2 cellular contexts compared by ENCODE assay signal in genomic region chr6:149405823-149406765, GRCh38.
A peak's percentile ranks its signal among the peaks of the same experiment; 100 is the strongest.
TF ChIP-seq lines count a peak whose summit lies in the region.

No MANE protein-coding gene starts in this region.

TF ChIP-seq in HEK293, 187 proteins besides CTCF, POLR2A, EP300 and RAD21 (continued from another document):
- TF ChIP-seq ATF2 (tag by site-specific recombination; IDR thresholded peaks at IDR 0.05; ENCODE audit: low read depth) = 0 out of 2 replicates have a peak, but pooled peaks have one; percentile 6
- TF ChIP-seq ZNF335 (tag by site-specific recombination; conservative IDR thresholded peaks at IDR 0.05) = peak; percentile 62
- 0 out of 2 replicates have a peak, but pooled peaks have one; percentile 23 for TF ChIP-seq ZSCAN16 (tag by site-specific recombination; IDR thresholded peaks at IDR 0.05)
TF ChIP-seq in HEK293: peak in this region for 7.

TF ChIP-seq in WTC11, 78 proteins besides CTCF, POLR2A, EP300 and RAD21 (continued from another document):
- no peak for TF ChIP-seq STAT6 (CRISPR knock-in tag; conservative IDR thresholded peaks at IDR 0.05; ENCODE audit: low read depth)
- no peak for TF ChIP-seq JAZF1 (CRISPR knock-in tag; IDR thresholded peaks at IDR 0.05)
- TF ChIP-seq JUN (CRISPR knock-in tag; IDR thresholded peaks at IDR 0.05) = no peak
